Comparison of ENCODE assay signal across 1 cellular context in the genomic region with DNA sequence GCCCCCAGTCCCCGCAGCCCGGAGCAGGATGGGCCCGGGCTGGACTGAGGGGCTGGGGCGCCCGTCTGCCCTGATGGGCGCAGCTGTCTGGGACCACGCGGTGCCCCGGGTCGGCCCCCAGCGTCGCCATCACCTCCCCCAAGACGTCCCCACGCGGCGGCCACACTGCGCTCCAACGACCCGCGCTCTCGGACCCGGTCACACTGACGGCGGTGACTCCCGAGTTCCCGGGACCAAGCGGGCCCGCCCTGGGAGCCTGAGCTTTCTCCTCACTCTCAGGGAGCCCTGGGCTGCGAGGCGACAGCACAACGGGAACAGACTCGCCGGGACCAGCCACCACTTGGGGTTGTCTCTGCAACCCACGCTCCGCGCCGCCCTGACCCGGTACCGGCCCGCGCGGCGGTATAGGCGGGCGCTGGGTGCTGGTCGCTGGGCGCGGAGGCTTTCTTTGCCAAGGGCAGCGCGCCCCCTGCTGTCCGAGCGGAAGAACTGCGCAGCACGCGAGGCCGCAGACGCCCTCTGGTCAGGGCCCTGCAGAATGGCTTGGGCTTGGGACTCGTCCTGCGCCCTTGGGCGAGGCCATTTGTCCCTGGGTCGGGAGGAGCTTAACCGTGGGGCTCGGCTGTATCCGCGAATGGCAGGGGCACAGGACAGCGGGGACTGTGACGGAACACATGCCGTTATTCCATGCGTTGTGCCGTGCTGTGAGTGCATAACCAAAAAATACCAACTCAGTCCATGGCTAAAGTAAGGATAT.
TF ChIP-seq lines count a peak whose summit lies in the region.

No MANE protein-coding gene starts in this region.

TF ChIP-seq in WTC11, 78 proteins besides CTCF, POLR2A, EP300 and RAD21 (continued from another document):
- TF ChIP-seq, protein P1, sequence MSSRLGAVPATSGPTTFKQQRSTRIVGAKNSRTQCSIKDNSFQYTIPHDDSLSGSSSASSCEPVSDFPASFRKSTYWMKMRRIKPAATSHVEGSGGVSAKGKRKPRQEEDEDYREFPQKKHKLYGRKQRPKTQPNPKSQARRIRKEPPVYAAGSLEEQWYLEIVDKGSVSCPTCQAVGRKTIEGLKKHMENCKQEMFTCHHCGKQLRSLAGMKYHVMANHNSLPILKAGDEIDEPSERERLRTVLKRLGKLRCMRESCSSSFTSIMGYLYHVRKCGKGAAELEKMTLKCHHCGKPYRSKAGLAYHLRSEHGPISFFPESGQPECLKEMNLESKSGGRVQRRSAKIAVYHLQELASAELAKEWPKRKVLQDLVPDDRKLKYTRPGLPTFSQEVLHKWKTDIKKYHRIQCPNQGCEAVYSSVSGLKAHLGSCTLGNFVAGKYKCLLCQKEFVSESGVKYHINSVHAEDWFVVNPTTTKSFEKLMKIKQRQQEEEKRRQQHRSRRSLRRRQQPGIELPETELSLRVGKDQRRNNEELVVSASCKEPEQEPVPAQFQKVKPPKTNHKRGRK (CRISPR knock-in tag; IDR thresholded peaks at IDR 0.05; ENCODE audit: borderline replicate concordance): no peak
- no peak for TF ChIP-seq JAZF1 (CRISPR knock-in tag; IDR thresholded peaks at IDR 0.05)
- TF ChIP-seq ZNF423 (CRISPR knock-in tag; IDR thresholded peaks at IDR 0.05): peak; percentile 57
- TF ChIP-seq MLX (CRISPR knock-in tag; IDR thresholded peaks at IDR 0.05): no peak
- TF ChIP-seq IRF1 (CRISPR knock-in tag; IDR thresholded peaks at IDR 0.05): no peak
- TF ChIP-seq NFATC4 (CRISPR knock-in tag; IDR thresholded peaks at IDR 0.05): no peak
- no peak for TF ChIP-seq RORB (CRISPR knock-in tag; IDR thresholded peaks at IDR 0.05)
- TF ChIP-seq FOXP4 (CRISPR knock-in tag; IDR thresholded peaks at IDR 0.05): no peak; the same call in 1 of the 2 replicates
- no peak for TF ChIP-seq NR3C1 (CRISPR knock-in tag; conservative IDR thresholded peaks at IDR 0.05; ENCODE audit: low read depth)
- peak; percentile 52; the same call in 1 of the 2 replicates for TF ChIP-seq SP1 (CRISPR knock-in tag; conservative IDR thresholded peaks at IDR 0.05)
- TF ChIP-seq, protein P2, sequence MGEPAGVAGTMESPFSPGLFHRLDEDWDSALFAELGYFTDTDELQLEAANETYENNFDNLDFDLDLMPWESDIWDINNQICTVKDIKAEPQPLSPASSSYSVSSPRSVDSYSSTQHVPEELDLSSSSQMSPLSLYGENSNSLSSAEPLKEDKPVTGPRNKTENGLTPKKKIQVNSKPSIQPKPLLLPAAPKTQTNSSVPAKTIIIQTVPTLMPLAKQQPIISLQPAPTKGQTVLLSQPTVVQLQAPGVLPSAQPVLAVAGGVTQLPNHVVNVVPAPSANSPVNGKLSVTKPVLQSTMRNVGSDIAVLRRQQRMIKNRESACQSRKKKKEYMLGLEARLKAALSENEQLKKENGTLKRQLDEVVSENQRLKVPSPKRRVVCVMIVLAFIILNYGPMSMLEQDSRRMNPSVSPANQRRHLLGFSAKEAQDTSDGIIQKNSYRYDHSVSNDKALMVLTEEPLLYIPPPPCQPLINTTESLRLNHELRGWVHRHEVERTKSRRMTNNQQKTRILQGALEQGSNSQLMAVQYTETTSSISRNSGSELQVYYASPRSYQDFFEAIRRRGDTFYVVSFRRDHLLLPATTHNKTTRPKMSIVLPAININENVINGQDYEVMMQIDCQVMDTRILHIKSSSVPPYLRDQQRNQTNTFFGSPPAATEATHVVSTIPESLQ (CRISPR knock-in tag; IDR thresholded peaks at IDR 0.05): no peak
- TF ChIP-seq STAT6 (CRISPR knock-in tag; conservative IDR thresholded peaks at IDR 0.05; ENCODE audit: low read depth): no peak
- 0 out of 2 replicates have a peak, but pooled peaks have one; percentile 40 for TF ChIP-seq USF1 (CRISPR knock-in tag; IDR thresholded peaks at IDR 0.05)
- no peak for TF ChIP-seq HMGA2 (CRISPR knock-in tag; IDR thresholded peaks at IDR 0.05)
- TF ChIP-seq TP53 (CRISPR knock-in tag; IDR thresholded peaks at IDR 0.05): no peak
- TF ChIP-seq NFE2L1 (CRISPR knock-in tag; IDR thresholded peaks at IDR 0.05): 0 out of 2 replicates have a peak, but pooled peaks have one; percentile 18
- TF ChIP-seq, protein P3, sequence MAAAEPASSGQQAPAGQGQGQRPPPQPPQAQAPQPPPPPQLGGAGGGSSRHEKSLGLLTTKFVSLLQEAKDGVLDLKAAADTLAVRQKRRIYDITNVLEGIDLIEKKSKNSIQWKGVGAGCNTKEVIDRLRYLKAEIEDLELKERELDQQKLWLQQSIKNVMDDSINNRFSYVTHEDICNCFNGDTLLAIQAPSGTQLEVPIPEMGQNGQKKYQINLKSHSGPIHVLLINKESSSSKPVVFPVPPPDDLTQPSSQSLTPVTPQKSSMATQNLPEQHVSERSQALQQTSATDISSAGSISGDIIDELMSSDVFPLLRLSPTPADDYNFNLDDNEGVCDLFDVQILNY (CRISPR knock-in tag; IDR thresholded peaks at IDR 0.05): 0 out of 2 replicates have a peak, but pooled peaks have one; percentile 64
- TF ChIP-seq, protein P4, sequence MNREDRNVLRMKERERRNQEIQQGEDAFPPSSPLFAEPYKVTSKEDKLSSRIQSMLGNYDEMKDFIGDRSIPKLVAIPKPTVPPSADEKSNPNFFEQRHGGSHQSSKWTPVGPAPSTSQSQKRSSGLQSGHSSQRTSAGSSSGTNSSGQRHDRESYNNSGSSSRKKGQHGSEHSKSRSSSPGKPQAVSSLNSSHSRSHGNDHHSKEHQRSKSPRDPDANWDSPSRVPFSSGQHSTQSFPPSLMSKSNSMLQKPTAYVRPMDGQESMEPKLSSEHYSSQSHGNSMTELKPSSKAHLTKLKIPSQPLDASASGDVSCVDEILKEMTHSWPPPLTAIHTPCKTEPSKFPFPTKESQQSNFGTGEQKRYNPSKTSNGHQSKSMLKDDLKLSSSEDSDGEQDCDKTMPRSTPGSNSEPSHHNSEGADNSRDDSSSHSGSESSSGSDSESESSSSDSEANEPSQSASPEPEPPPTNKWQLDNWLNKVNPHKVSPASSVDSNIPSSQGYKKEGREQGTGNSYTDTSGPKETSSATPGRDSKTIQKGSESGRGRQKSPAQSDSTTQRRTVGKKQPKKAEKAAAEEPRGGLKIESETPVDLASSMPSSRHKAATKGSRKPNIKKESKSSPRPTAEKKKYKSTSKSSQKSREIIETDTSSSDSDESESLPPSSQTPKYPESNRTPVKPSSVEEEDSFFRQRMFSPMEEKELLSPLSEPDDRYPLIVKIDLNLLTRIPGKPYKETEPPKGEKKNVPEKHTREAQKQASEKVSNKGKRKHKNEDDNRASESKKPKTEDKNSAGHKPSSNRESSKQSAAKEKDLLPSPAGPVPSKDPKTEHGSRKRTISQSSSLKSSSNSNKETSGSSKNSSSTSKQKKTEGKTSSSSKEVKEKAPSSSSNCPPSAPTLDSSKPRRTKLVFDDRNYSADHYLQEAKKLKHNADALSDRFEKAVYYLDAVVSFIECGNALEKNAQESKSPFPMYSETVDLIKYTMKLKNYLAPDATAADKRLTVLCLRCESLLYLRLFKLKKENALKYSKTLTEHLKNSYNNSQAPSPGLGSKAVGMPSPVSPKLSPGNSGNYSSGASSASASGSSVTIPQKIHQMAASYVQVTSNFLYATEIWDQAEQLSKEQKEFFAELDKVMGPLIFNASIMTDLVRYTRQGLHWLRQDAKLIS (CRISPR knock-in tag; IDR thresholded peaks at IDR 0.05; ENCODE audit: borderline replicate concordance): no peak
- no peak for TF ChIP-seq ZNF671 (CRISPR knock-in tag; IDR thresholded peaks at IDR 0.05)
- TF ChIP-seq, protein P5, sequence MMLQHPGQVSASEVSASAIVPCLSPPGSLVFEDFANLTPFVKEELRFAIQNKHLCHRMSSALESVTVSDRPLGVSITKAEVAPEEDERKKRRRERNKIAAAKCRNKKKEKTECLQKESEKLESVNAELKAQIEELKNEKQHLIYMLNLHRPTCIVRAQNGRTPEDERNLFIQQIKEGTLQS (CRISPR knock-in tag; conservative IDR thresholded peaks at IDR 0.05): no peak
- no peak for TF ChIP-seq CREM (CRISPR knock-in tag; IDR thresholded peaks at IDR 0.05)
- no peak for TF ChIP-seq TEAD1 (CRISPR knock-in tag; IDR thresholded peaks at IDR 0.05)
